ENCODE assay signal across 1 cellular context in the genomic region with DNA sequence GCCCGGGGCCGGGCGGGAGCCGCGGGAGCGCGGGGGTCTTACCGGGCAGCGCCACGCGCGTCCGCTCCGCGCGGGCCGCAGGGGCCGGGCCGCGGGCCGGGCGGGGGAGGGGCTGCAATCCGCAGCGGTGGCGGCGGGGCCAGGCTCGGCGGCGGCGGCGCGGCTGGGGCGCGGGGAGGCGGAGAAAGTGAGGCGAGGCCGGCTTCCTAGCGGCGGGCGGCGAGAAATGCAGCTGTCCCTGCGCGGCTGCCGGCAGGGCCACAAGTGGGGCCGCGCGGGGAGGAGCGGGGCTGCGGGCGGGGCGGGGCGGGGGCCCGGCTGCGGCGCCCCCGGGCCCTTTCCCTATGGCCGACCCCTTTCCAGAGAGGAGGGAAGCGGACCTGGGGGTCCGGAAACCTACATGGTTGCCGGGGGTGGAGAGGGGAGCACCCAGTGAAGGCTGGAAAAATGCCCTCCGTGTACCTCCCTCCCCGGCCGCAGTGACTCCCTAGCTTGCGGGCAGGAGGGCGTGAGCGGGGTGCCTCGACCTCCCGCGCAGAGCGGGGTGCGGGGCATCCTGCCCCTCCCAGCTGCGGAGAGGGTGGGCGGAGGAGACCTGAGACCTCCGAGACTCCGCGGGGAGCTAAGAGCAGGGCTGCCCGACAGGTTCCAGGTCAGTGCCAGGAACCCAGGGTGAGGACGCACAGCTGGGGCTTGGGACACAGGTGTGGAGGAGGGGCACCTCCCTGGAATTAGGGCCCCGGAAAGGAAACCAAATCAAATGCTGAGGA.
TF ChIP-seq lines count a peak whose summit lies in the region.

A gene with protein sequence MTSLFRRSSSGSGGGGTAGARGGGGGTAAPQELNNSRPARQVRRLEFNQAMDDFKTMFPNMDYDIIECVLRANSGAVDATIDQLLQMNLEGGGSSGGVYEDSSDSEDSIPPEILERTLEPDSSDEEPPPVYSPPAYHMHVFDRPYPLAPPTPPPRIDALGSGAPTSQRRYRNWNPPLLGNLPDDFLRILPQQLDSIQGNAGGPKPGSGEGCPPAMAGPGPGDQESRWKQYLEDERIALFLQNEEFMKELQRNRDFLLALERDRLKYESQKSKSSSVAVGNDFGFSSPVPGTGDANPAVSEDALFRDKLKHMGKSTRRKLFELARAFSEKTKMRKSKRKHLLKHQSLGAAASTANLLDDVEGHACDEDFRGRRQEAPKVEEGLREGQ (minus strand): TSS at position 230 of the 770 bp plus-strand sequence. CDS start 69,848 bp downstream, outside the sequence.

TF ChIP-seq in GM23338, 12 proteins besides CTCF, POLR2A, EP300 and RAD21 (continued from another document):
- TF ChIP-seq, protein P1, sequence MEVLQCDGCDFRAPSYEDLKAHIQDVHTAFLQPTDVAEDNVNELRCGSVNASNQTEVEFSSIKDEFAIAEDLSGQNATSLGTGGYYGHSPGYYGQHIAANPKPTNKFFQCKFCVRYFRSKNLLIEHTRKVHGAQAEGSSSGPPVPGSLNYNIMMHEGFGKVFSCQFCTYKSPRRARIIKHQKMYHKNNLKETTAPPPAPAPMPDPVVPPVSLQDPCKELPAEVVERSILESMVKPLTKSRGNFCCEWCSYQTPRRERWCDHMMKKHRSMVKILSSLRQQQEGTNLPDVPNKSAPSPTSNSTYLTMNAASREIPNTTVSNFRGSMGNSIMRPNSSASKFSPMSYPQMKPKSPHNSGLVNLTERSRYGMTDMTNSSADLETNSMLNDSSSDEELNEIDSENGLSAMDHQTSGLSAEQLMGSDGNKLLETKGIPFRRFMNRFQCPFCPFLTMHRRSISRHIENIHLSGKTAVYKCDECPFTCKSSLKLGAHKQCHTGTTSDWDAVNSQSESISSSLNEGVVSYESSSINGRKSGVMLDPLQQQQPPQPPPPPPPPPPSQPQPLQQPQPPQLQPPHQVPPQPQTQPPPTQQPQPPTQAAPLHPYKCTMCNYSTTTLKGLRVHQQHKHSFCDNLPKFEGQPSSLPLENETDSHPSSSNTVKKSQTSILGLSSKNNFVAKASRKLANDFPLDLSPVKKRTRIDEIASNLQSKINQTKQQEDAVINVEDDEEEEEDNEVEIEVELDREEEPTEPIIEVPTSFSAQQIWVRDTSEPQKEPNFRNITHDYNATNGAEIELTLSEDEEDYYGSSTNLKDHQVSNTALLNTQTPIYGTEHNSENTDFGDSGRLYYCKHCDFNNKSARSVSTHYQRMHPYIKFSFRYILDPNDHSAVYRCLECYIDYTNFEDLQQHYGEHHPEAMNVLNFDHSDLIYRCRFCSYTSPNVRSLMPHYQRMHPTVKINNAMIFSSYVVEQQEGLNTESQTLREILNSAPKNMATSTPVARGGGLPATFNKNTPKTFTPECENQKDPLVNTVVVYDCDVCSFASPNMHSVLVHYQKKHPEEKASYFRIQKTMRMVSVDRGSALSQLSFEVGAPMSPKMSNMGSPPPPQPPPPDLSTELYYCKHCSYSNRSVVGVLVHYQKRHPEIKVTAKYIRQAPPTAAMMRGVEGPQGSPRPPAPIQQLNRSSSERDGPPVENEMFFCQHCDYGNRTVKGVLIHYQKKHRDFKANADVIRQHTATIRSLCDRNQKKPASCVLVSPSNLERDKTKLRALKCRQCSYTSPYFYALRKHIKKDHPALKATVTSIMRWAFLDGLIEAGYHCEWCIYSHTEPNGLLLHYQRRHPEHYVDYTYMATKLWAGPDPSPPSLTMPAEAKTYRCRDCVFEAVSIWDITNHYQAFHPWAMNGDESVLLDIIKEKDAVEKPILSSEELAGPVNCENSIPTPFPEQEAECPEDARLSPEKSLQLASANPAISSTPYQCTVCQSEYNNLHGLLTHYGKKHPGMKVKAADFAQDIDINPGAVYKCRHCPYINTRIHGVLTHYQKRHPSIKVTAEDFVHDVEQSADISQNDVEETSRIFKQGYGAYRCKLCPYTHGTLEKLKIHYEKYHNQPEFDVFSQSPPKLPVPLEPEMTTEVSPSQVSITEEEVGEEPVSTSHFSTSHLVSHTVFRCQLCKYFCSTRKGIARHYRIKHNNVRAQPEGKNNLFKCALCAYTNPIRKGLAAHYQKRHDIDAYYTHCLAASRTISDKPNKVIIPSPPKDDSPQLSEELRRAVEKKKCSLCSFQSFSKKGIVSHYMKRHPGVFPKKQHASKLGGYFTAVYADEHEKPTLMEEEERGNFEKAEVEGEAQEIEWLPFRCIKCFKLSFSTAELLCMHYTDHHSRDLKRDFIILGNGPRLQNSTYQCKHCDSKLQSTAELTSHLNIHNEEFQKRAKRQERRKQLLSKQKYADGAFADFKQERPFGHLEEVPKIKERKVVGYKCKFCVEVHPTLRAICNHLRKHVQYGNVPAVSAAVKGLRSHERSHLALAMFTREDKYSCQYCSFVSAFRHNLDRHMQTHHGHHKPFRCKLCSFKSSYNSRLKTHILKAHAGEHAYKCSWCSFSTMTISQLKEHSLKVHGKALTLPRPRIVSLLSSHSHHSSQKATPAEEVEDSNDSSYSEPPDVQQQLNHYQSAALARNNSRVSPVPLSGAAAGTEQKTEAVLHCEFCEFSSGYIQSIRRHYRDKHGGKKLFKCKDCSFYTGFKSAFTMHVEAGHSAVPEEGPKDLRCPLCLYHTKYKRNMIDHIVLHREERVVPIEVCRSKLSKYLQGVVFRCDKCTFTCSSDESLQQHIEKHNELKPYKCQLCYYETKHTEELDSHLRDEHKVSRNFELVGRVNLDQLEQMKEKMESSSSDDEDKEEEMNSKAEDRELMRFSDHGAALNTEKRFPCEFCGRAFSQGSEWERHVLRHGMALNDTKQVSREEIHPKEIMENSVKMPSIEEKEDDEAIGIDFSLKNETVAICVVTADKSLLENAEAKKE (CRISPR knock-in tag; IDR thresholded peaks at IDR 0.05) = no peak
- no peak for TF ChIP-seq CREB1 (CRISPR knock-in tag; IDR thresholded peaks at IDR 0.05; ENCODE audit: low read depth)
- TF ChIP-seq EZH2 (IDR thresholded peaks at IDR 0.05; ENCODE audit: low read depth, unreplicated experiment) = no peak
- no peak for TF ChIP-seq EZH2phosphoT487 (IDR thresholded peaks at IDR 0.05; ENCODE audit: unreplicated experiment)
- TF ChIP-seq, protein P2, sequence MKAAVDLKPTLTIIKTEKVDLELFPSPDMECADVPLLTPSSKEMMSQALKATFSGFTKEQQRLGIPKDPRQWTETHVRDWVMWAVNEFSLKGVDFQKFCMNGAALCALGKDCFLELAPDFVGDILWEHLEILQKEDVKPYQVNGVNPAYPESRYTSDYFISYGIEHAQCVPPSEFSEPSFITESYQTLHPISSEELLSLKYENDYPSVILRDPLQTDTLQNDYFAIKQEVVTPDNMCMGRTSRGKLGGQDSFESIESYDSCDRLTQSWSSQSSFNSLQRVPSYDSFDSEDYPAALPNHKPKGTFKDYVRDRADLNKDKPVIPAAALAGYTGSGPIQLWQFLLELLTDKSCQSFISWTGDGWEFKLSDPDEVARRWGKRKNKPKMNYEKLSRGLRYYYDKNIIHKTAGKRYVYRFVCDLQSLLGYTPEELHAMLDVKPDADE (IDR thresholded peaks at IDR 0.05) = no peak
